ENCODE assay signal across 10 cellular contexts in genomic region chr20:50380697-50381040, GRCh38.
DNase-seq lines count a peak whose midpoint lies in the region; ATAC-seq and TF ChIP-seq lines count a peak whose summit lies in the region.
"Had no signal": no experiment of that assay in that cellular context is flagged by ENCODE, and none has a peak within 500 bp of the region (broad histone marks: within the 10 kb centered on the region; RNA-seq: fewer than 3 reads in every experiment).

No MANE protein-coding gene starts in this region.

- H3K36me3 ChIP-seq in breast epithelium (no peaks in the 10 kb centered on the region), muscle layer of duodenum (ENCODE audit: control insufficient read depth in 1 of 2, insufficient read depth in 2 of 2, low read length in 2 of 2) (no peaks in the 10 kb centered on the region), HAP-1 (replicated peaks) (no peaks in the 10 kb centered on the region)

- no peak overlapping the region for H3K4me3 Mint-ChIP-seq in nephron progenitor cell

- peak; percentile 65 for TF ChIP-seq CTCF in LNCaP clone FGC (IDR thresholded peaks at IDR 0.05; ENCODE audit: control insufficient read depth, extremely low read depth, insufficient read depth)
- peak in 2 of 3 donors; percentile 22 to 44 for TF ChIP-seq CTCF in breast epithelium (IDR thresholded peaks at IDR 0.05)
- no peak for TF ChIP-seq CTCF in nephron progenitor cell (IDR thresholded peaks at IDR 0.05)

- H3K4me1 Mint-ChIP-seq in nephron progenitor cell, result peaks cover 43% of the 10 kb centered on the region

- no peak overlapping the region for H3K4me3 ChIP-seq in LNCaP clone FGC (ENCODE audit: low read depth, low read length)
- no peak overlapping the region for H3K4me3 ChIP-seq in breast epithelium
- no peak overlapping the region for H3K4me3 ChIP-seq in muscle layer of duodenum (ENCODE audit: low read depth in 1 of 2, low read length in 2 of 2)
- H3K4me3 ChIP-seq in HAP-1, result no peak overlapping the region

- peaks cover 6% of the 10 kb centered on the region for H3K27me3 Mint-ChIP-seq in nephron progenitor cell (ENCODE audit: low read depth, poor library complexity)
- H3K27me3 Mint-ChIP-seq: central memory CD8-positive, alpha-beta T cell had no signal

- no peaks in the 10 kb centered on the region for H3K9me3 ChIP-seq in breast epithelium
- no peaks in the 10 kb centered on the region for H3K9me3 ChIP-seq in muscle layer of duodenum (ENCODE audit: control insufficient read depth in 1 of 2, low read length in 2 of 2)
- H3K9me3 ChIP-seq in HAP-1, result no peaks in the 10 kb centered on the region

- TF ChIP-seq POLR2A in breast epithelium (IDR thresholded peaks at IDR 0.05), result no peak

- no peak for ATAC-seq in GM18909 (IDR thresholded peaks at IDR 0.05; ENCODE audit: poor library complexity, unreplicated experiment)
- ATAC-seq in GM21515 (IDR thresholded peaks at IDR 0.05; ENCODE audit: unreplicated experiment), result no peak

- H3K9me3 Mint-ChIP-seq in nephron progenitor cell, result no peaks in the 10 kb centered on the region
- H3K9me3 Mint-ChIP-seq: central memory CD8-positive, alpha-beta T cell had no signal

- intact Hi-C loops in breast epithelium (cut with DNase I; ENCODE audit: low total_unique reads), result no loop called here

- H3K36me3 Mint-ChIP-seq in nephron progenitor cell (ENCODE audit: low read depth), result no peaks in the 10 kb centered on the region

- peak overlapping the region; percentile 90 for H3K27ac ChIP-seq in breast epithelium
- H3K27ac ChIP-seq in muscle layer of duodenum (ENCODE audit: low read length), result peak overlapping the region; percentile 7

- H3K27me3 ChIP-seq in breast epithelium (no peaks in the 10 kb centered on the region), muscle layer of duodenum (ENCODE audit: low read depth, low read length) (no peaks in the 10 kb centered on the region), HAP-1 (ENCODE audit: low read depth) (no peaks in the 10 kb centered on the region)

- H3K4me1 ChIP-seq in breast epithelium, result peaks cover 6 to 9% of the 10 kb centered on the region in 2 donors
- H3K4me1 ChIP-seq in muscle layer of duodenum (ENCODE audit: control insufficient read depth in 1 of 2, insufficient read depth in 2 of 2, low read length in 2 of 2), result peaks cover 17 to 33% of the 10 kb centered on the region in 2 donors
- no peaks in the 10 kb centered on the region for H3K4me1 ChIP-seq in HAP-1

- DNase-seq in AG20443 (ENCODE audit: low spot score) (peak; percentile 83), LNCaP clone FGC (ENCODE audit: low read depth) (no peak), breast epithelium (ENCODE audit: low spot score in 2 of 2) (no peak), HAP-1 (ENCODE audit: low spot score in 2 of 2) (no peak), nephron progenitor cell (no peak)
- DNase-seq: NCI-H2107 had no signal

- no peak overlapping the region for H3K27ac Mint-ChIP-seq in nephron progenitor cell

- in situ Hi-C loops in HAP-1 (cut with MboI; ENCODE audit: low sequenced_read_pairs), result no loop called here
